In genomic region chr11:4008116-4008515, GRCh38 we compare ENCODE assay signal across 32 cellular contexts.
"Had no signal": no experiment of that assay in that cellular context is flagged by ENCODE, and none has a peak within 500 bp of the region (broad histone marks: within the 10 kb centered on the region; RNA-seq: fewer than 3 reads in every experiment).

No MANE protein-coding gene starts in this region.

- FAIRE-seq: astrocyte, TTC549 had no signal

- DNase-seq: activated CD4-positive, alpha-beta memory T cell treated with anti-CD3 and anti-CD28 coated beads, Interleukin-2, amount 10 ng/mL, durations not matched to agents 7 days and 5 days; activated CD4-positive, alpha-beta T cell treated with anti-CD3 and anti-CD28 coated beads for 1 hour; activated CD4-positive, alpha-beta T cell treated with anti-CD3 and anti-CD28 coated beads for 36 hours; activated CD4-positive, alpha-beta T cell treated with anti-CD3 and anti-CD28 coated beads for 48 hours; activated CD4-positive, alpha-beta T cell treated with anti-CD3 and anti-CD28 coated beads, Interleukin-2, amount 10 ng/mL, durations not matched to agents 7 days and 5 days; activated CD4-positive, alpha-beta T cell treated with anti-CD3 and anti-CD28 coated beads, Interleukin-2, amount 50 U/mL, for 48 hours; activated CD4-positive, CD25-positive, alpha-beta regulatory T cell; activated CD8-positive, alpha-beta memory T cell treated with anti-CD3 and anti-CD28 coated beads for 24 hours; activated CD8-positive, alpha-beta memory T cell treated with anti-CD3 and anti-CD28 coated beads, Interleukin-2, amount 10 ng/mL, durations not matched to agents 7 days and 5 days; activated CD8-positive, alpha-beta memory T cell treated with anti-CD3 and anti-CD28 coated beads, Interleukin-2, amount 50 U/mL, for 48 hours; activated CD8-positive, alpha-beta T cell treated with anti-CD3 and anti-CD28 coated beads, Interleukin-2, amount 10 ng/mL, durations not matched to agents 7 days and 5 days; activated effector memory CD4-positive, alpha-beta T cell treated with anti-CD3 and anti-CD28 coated beads, Interleukin-2, amount 50 U/mL, for 16 hours; activated gamma-delta T cell treated with Interleukin-2 at 50 U/mL for 16 hours; activated naive CD4-positive, alpha-beta T cell; activated naive CD4-positive, alpha-beta T cell treated with anti-CD3 and anti-CD28 coated beads for 36 hours; activated naive CD4-positive, alpha-beta T cell treated with anti-CD3 and anti-CD28 coated beads, Interleukin-2, amount 50 U/mL, for 16 hours; activated naive CD8-positive, alpha-beta T cell treated with anti-CD3 and anti-CD28 coated beads for 36 hours; activated T-cell treated with anti-CD3 and anti-CD28 coated beads, Interleukin-2, amount 50 U/mL, for 24 hours; activated T-cell treated with anti-CD3 and anti-CD28 coated beads, Interleukin-2, amount 50 U/mL, for 48 hours; adrenal gland; amniotic stem cell; aorta; body of pancreas; brain microvascular endothelial cell; central memory CD4-positive, alpha-beta T cell; T-helper 2 cell; T-helper 9 cell; WERI-Rb-1 had no signal

- ATAC-seq: activated CD4-positive, alpha-beta T cell treated with anti-CD3 and anti-CD28 coated beads for 36 hours; activated CD8-positive, alpha-beta memory T cell treated with anti-CD3 and anti-CD28 coated beads, Interleukin-2, amount 10 ng/mL, durations not matched to agents 7 days and 5 days; activated CD8-positive, alpha-beta T cell treated with anti-CD3 and anti-CD28 coated beads, Interleukin-2, amount 10 ng/mL, durations not matched to agents 7 days and 5 days; WTC11 had no signal

- H3K27ac ChIP-seq: adrenal gland, body of pancreas, brain microvascular endothelial cell, breast epithelium, WERI-Rb-1 had no signal

- H3K4me3 ChIP-seq: adrenal gland, body of pancreas, breast epithelium had no signal

- H3K36me3 ChIP-seq: adrenal gland, brain microvascular endothelial cell, breast epithelium, WERI-Rb-1 had no signal

- H3K4me1 ChIP-seq: adrenal gland, breast epithelium had no signal

- H3K9me3 ChIP-seq: adrenal gland, body of pancreas, breast epithelium had no signal

- H3K27me3 ChIP-seq: adrenal gland, body of pancreas, brain microvascular endothelial cell, breast epithelium had no signal
